23 cellular contexts compared by ENCODE assay signal in genomic region chr4:3753711-3754412, GRCh38. TPM values are rescaled to one million over a fixed set of nuclear protein-coding genes. Genes with fewer than 3 reads are reported as not detected.
DNase-seq lines count a peak whose midpoint lies in the region; ATAC-seq, FAIRE-seq and TF ChIP-seq lines count a peak whose summit lies in the region.
"Had no signal": no experiment of that assay in that cellular context is flagged by ENCODE, and none has a peak within 500 bp of the region (broad histone marks: within the 10 kb centered on the region; RNA-seq: fewer than 3 reads in every experiment).

No MANE protein-coding gene starts in this region.

- no peaks in the 10 kb centered on the region for H3F3A ChIP-seq in GM23338 (replicated peaks; ENCODE audit: low read depth)

- H3K4ac ChIP-seq in H9 (ENCODE audit: low read depth, low read length) (no peak overlapping the region), H1 (replicated peaks; ENCODE audit: insufficient read length, low read depth, low read length) (no peak overlapping the region), neuronal stem cell (ENCODE audit: low read length) (no peak overlapping the region)

- H4K20me1 ChIP-seq in GM23338 (replicated peaks; ENCODE audit: insufficient read depth) (no peaks in the 10 kb centered on the region), H9 (ENCODE audit: control insufficient read depth, insufficient read depth, insufficient read length) (no peaks in the 10 kb centered on the region), H1 (replicated peaks in 1 of 2; ENCODE audit: control insufficient read depth in 1 of 2, insufficient read depth in 2 of 2, low read length in 2 of 2) (no peaks in the 10 kb centered on the region)

- H3K14ac ChIP-seq in H9 (ENCODE audit: insufficient read depth, low read length) (peak overlapping the region; percentile 54; the same call in 1 of the 2 replicates), H1 (ENCODE audit: insufficient read length) (no peak overlapping the region), neuronal stem cell (ENCODE audit: low read length) (no peak overlapping the region)

- H3K4me3 Mint-ChIP-seq in GM23338 (peak overlapping the region; percentile 23; the same call in 1 of the 3 replicates), H9 (peak overlapping the region in 1 of 2 experiments; percentile 34; a peak in 1 of 5 replicates)
- H3K4me3 Mint-ChIP-seq: CD8-positive, alpha-beta T cell; HFFc6 had no signal

- H3K9me2 ChIP-seq in GM23338 (ENCODE audit: insufficient read depth): 0 out of 2 replicates have a peak, but pooled peaks cover 2% of the 10 kb centered on the region

- H4K8ac ChIP-seq in H9 (replicated peaks; ENCODE audit: insufficient read length, low read depth, low read length): no peak overlapping the region
- peak overlapping the region; percentile 22; the same call in 1 of the 2 replicates for H4K8ac ChIP-seq in H1 (ENCODE audit: extremely low read depth, insufficient read depth, low read length)
- H4K8ac ChIP-seq in neuronal stem cell (ENCODE audit: low read depth, low read length): no peak overlapping the region

- H2BK15ac ChIP-seq in H9 (ENCODE audit: low read depth, low read length) (no peak overlapping the region), H1 (ENCODE audit: low read length) (0 out of 2 replicates have a peak overlapping the region, but pooled peaks have one; percentile 72), neuronal stem cell (ENCODE audit: low read length) (no peak overlapping the region)

- H3K4me2 ChIP-seq in GM23338: peak overlapping the region; percentile 6; the same call in 1 of the 2 replicates
- H3K4me2 ChIP-seq in H9 (ENCODE audit: insufficient read depth, insufficient read length, low read length): no peak overlapping the region
- peak overlapping the region; percentile 28 to 53; a peak in 3 of 4 replicates for H3K4me2 ChIP-seq in H1 (ENCODE audit: insufficient read depth in 1 of 2, low read depth in 2 of 2, low read length in 2 of 2)
- H3K4me2 ChIP-seq in neuronal stem cell (ENCODE audit: insufficient read depth, low read length, poor library complexity, severe bottlenecking): no peak overlapping the region
- H3K4me2 ChIP-seq: BLaER1 treated with 17β-estradiol and CSF1 and Interleukin-3, amounts not matched to agents 10 nM and 100 nM had no signal

- H2BK5ac ChIP-seq in H9 (ENCODE audit: insufficient read length, low read length): no peak overlapping the region
- peak overlapping the region; percentile 53; the same call in 1 of the 2 replicates for H2BK5ac ChIP-seq in H1 (ENCODE audit: low read depth, low read length)
- H2BK5ac ChIP-seq in neuronal stem cell (ENCODE audit: low read length): no peak overlapping the region

- H3K36me3 ChIP-seq in GM23338 (ENCODE audit: insufficient read depth) (no peaks in the 10 kb centered on the region), H1 (ENCODE audit: control insufficient read depth in 2 of 4, insufficient read depth in 4 of 4, low read length in 3 of 4) (no peaks in the 10 kb centered on the region), neuronal stem cell (replicated peaks in 1 of 2; ENCODE audit: control insufficient read depth in 2 of 2, insufficient read depth in 2 of 2, low read length in 2 of 2) (no peaks in the 10 kb centered on the region), ascending aorta (no peaks in the 10 kb centered on the region)
- H3K36me3 ChIP-seq: BLaER1 treated with 17β-estradiol and CSF1 and Interleukin-3, amounts not matched to agents 10 nM and 100 nM had no signal

- FAIRE-seq in H1 (lab: Jason Lieb, UNC): peak; percentile 42
- no peak for FAIRE-seq in GM19239 (lab: Jason Lieb, UNC)
- FAIRE-seq: GM12878, RCC 7860 had no signal

- H3K4me1 ChIP-seq in GM23338 (ENCODE audit: insufficient read depth): peaks cover 6% of the 10 kb centered on the region; the same call in 1 of the 2 replicates
- peaks cover 6% of the 10 kb centered on the region; the same call in 1 of the 2 replicates for H3K4me1 ChIP-seq in H9 (ENCODE audit: insufficient read depth, low read length)
- peaks cover 4 to 20% (median 13%) of the 10 kb centered on the region in 4 experiments for H3K4me1 ChIP-seq in H1 (replicated peaks in 1 of 4; ENCODE audit: control insufficient read depth in 3 of 4, insufficient read depth in 4 of 4, low read length in 3 of 4)
- no peaks in the 10 kb centered on the region for H3K4me1 ChIP-seq in neuronal stem cell (ENCODE audit: control insufficient read depth in 2 of 2, insufficient read depth in 1 of 2, low read depth in 1 of 2, low read length in 2 of 2)
- peaks cover 0 to 2% of the 10 kb centered on the region in 2 donors for H3K4me1 ChIP-seq in ascending aorta

- no peaks in the 10 kb centered on the region for H3K79me1 ChIP-seq in H9 (ENCODE audit: insufficient read depth, low read depth, low read length, poor library complexity, severe bottlenecking)
- no peaks in the 10 kb centered on the region for H3K79me1 ChIP-seq in H1 (ENCODE audit: low read depth, low read length)
- H3K79me1 ChIP-seq in neuronal stem cell (ENCODE audit: low read depth, low read length): no peaks in the 10 kb centered on the region

- no peaks in the 10 kb centered on the region for H3K79me2 ChIP-seq in GM23338 (replicated peaks; ENCODE audit: insufficient read depth)
- H3K79me2 ChIP-seq in H9 (ENCODE audit: insufficient read depth, low read length): no peaks in the 10 kb centered on the region
- H3K79me2 ChIP-seq in H1 (ENCODE audit: control insufficient read depth in 1 of 2, insufficient read depth in 2 of 2, low read length in 2 of 2): no peaks in the 10 kb centered on the region

- H4K91ac ChIP-seq in H9 (ENCODE audit: insufficient read length, low read depth, low read length): peak overlapping the region; percentile 16
- H4K91ac ChIP-seq in H1 (replicated peaks; ENCODE audit: insufficient read length, low read length): peak overlapping the region; percentile 6
- no peak overlapping the region for H4K91ac ChIP-seq in neuronal stem cell (ENCODE audit: low read depth, low read length, poor library complexity)

- no peak overlapping the region for H2AK5ac ChIP-seq in H9 (ENCODE audit: insufficient read length, low read length)
- H2AK5ac ChIP-seq in H1 (ENCODE audit: low read depth, low read length): peak overlapping the region; percentile 91
- H2AK5ac ChIP-seq in neuronal stem cell (ENCODE audit: low read depth, low read length): peak overlapping the region; percentile 81

- H3K23ac ChIP-seq in H9 (ENCODE audit: insufficient read length, low read depth, low read length): no peak overlapping the region
- no peak overlapping the region for H3K23ac ChIP-seq in H1 (ENCODE audit: insufficient read length)
- H3K23ac ChIP-seq in neuronal stem cell (ENCODE audit: low read depth, low read length, poor library complexity): no peak overlapping the region

- H3K18ac ChIP-seq in H9 (ENCODE audit: insufficient read length, low read depth, low read length) (peak overlapping the region; percentile 68), H1 (ENCODE audit: extremely low read depth, low read length) (peak overlapping the region; percentile 81; the same call in 1 of the 2 replicates), neuronal stem cell (ENCODE audit: low read length) (peak overlapping the region; percentile 22)

- H3K9me3 Mint-ChIP-seq in GM23338: peaks cover 26% of the 10 kb centered on the region
- peaks cover 17 to 20% of the 10 kb centered on the region in 2 experiments for H3K9me3 Mint-ChIP-seq in H9
- H3K9me3 Mint-ChIP-seq: CD8-positive, alpha-beta T cell; HFFc6 had no signal

- H3K23me2 ChIP-seq in H9 (ENCODE audit: insufficient read length, low read depth, low read length, poor library complexity, severe bottlenecking) (no peaks in the 10 kb centered on the region), H1 (ENCODE audit: low read depth, low read length) (peaks cover 3% of the 10 kb centered on the region; the same call in 1 of the 2 replicates)

- POLR2A ChIA-PET in H1 (lab: Charles Lee; ENCODE audit: partially characterized antibody): interaction anchor here (1.4 to 1.5 kb wide), 3 partner anchors 9 to 14 kb away, joined by 4 to 7 read pairs (median 4); partner anchors contain the start of gene ADRA2C

- ATAC-seq in GM23338: peak; percentile 43
- ATAC-seq: CD8-positive, alpha-beta T cell; GM12878 had no signal

- H2AFZ ChIP-seq in GM23338 (no peak overlapping the region), H9 (ENCODE audit: low read length) (no peak overlapping the region), H1 (ENCODE audit: low read length) (no peak overlapping the region), neuronal stem cell (ENCODE audit: low read length) (no peak overlapping the region)
- H2AFZ ChIP-seq: GM23248 had no signal

- CTCF ChIA-PET in H1 (lab: Charles Lee; ENCODE audit: partially characterized antibody): interaction anchor here (0.7 to 1.1 kb wide), 2 partner anchors 13 to 99 kb away, joined by 3 to 4 read pairs; no protein-coding TSS in a partner anchor

- H2BK12ac ChIP-seq in H9 (ENCODE audit: insufficient read length, low read depth, low read length) (no peak overlapping the region), H1 (ENCODE audit: low read depth, low read length) (peak overlapping the region; percentile 99), neuronal stem cell (ENCODE audit: low read length) (no peak overlapping the region)

- H3K4me3 ChIP-seq in GM23338 (no peak overlapping the region), H1 (ENCODE audit: extremely low read depth in 1 of 4, insufficient read depth in 2 of 4, low read depth in 3 of 4, low read length in 4 of 4) (no peak overlapping the region; a peak in 2 of 8 replicates), neuronal stem cell (ENCODE audit: low read length in 2 of 2) (no peak overlapping the region), ascending aorta (no peak overlapping the region)
- H3K4me3 ChIP-seq: BLaER1 treated with 17β-estradiol and CSF1 and Interleukin-3, amounts not matched to agents 10 nM and 100 nM; GM12878; GM23248; SK-N-MC had no signal

- no peak for TF ChIP-seq POLR2A in H1 (IDR thresholded peaks at IDR 0.05; ENCODE audit: control extremely low read depth in 1 of 2, low read depth in 2 of 2, low read length in 2 of 2)

- WGBS in H9 (ENCODE audit: extremely low coverage, insufficient read length, low lambda C conversion rate): no CpG with 5 or more reads among the region's 19 CpGs
- 39% methylated on average over 14 of the region's 19 CpGs; no CpG with 5 or more reads in 1 of the 2 experiments for WGBS in H1 (ENCODE audit: extremely low coverage in 1 of 2, insufficient coverage in 1 of 2, insufficient read length in 1 of 2, insufficient replicate concordance in 2 of 2, low coverage in 1 of 2, low lambda C conversion rate in 2 of 2, missing lambda C conversion rate in 1 of 2), 2 experiments
- WGBS in neuronal stem cell (ENCODE audit: extremely low coverage in 2 of 2, insufficient read length in 2 of 2, insufficient replicate concordance in 1 of 2), 2 donors: no CpG with 5 or more reads among the region's 19 CpGs

- H4K5ac ChIP-seq in H9 (ENCODE audit: insufficient read length, low read depth, low read length) (no peak overlapping the region), H1 (ENCODE audit: insufficient read length, low read depth, low read length) (peak overlapping the region; percentile 49)

- TF ChIP-seq EP300 in H1 (IDR thresholded peaks at IDR 0.05; ENCODE audit: borderline replicate concordance in 1 of 2, low read depth in 2 of 2, low read length in 2 of 2): 0 out of 3 replicates have a peak, but pooled peaks of 1 of the 2 experiments have one; percentile 29

- H3T11ph ChIP-seq in H9 (ENCODE audit: low read length): no peak overlapping the region

- H3K27me3 Mint-ChIP-seq in GM23338 (ENCODE audit: insufficient read depth, low read depth, poor library complexity): peaks cover 21% of the 10 kb centered on the region
- H3K27me3 Mint-ChIP-seq in H9 (ENCODE audit: low read depth): peaks cover 33% of the 10 kb centered on the region

- H3K9me3 ChIP-seq in H9 (ENCODE audit: control insufficient read depth, low read depth, low read length): no peaks in the 10 kb centered on the region
- H3K9me3 ChIP-seq in H1 (ENCODE audit: insufficient read depth in 2 of 2, low read depth in 1 of 2, low read length in 1 of 2): peaks cover 8 to 10% of the 10 kb centered on the region in 2 experiments
- peaks cover 0 to 7% of the 10 kb centered on the region in 2 donors for H3K9me3 ChIP-seq in neuronal stem cell (replicated peaks in 1 of 2; ENCODE audit: control insufficient read depth in 2 of 2, insufficient read depth in 1 of 2, low read depth in 1 of 2, low read length in 2 of 2)
- peaks cover 0 to 8% of the 10 kb centered on the region in 2 donors for H3K9me3 ChIP-seq in ascending aorta
- H3K9me3 ChIP-seq: BLaER1 treated with 17β-estradiol and CSF1 and Interleukin-3, amounts not matched to agents 10 nM and 100 nM had no signal

- H2BK20ac ChIP-seq in H9 (ENCODE audit: low read depth, low read length, poor library complexity, severe bottlenecking) (no peak overlapping the region), H1 (ENCODE audit: low read length) (peak overlapping the region; percentile 99; the same call in 1 of the 2 replicates)

- H2BK120ac ChIP-seq in H9 (ENCODE audit: low read depth, low read length, poor library complexity, severe bottlenecking) (no peak overlapping the region), H1 (replicated peaks; ENCODE audit: low read depth, low read length) (no peak overlapping the region), neuronal stem cell (ENCODE audit: low read depth, low read length) (no peak overlapping the region)

- H3K4me1 Mint-ChIP-seq in GM23338: peaks cover 16% of the 10 kb centered on the region
- peaks cover 18 to 23% of the 10 kb centered on the region in 2 experiments for H3K4me1 Mint-ChIP-seq in H9

- H3K27ac ChIP-seq in GM23338 (ENCODE audit: low read depth) (peak overlapping the region; percentile 46; the same call in 1 of the 2 replicates), H9 (ENCODE audit: insufficient read length, low read depth, low read length) (no peak overlapping the region), H1 (ENCODE audit: low read depth, low read length) (no peak overlapping the region; the same call in 1 of the 2 replicates), neuronal stem cell (replicated peaks; ENCODE audit: low read length) (no peak overlapping the region), ascending aorta (no peak overlapping the region)
- H3K27ac ChIP-seq: BLaER1 treated with 17β-estradiol and CSF1 and Interleukin-3, amounts not matched to agents 10 nM and 100 nM; GM23248; SK-N-MC had no signal

- peaks cover 16% of the 10 kb centered on the region for H3K36me3 Mint-ChIP-seq in GM23338 (ENCODE audit: low read depth)
- peaks cover 3 to 16% (median 10%) of the 10 kb centered on the region in 3 experiments; a peak in 5 of 7 replicates for H3K36me3 Mint-ChIP-seq in H9 (ENCODE audit: insufficient read depth in 1 of 3, low read depth in 3 of 3)
- H3K36me3 Mint-ChIP-seq: CD8-positive, alpha-beta T cell had no signal

- no peak for TF ChIP-seq RAD21 in H1 (IDR thresholded peaks at IDR 0.05 in 1 of 2, conservative IDR thresholded peaks at IDR 0.05 in 1 of 2; ENCODE audit: low read depth in 2 of 2, low read length in 2 of 2)

- no peak for TF ChIP-seq CTCF in GM23338 (conservative IDR thresholded peaks at IDR 0.05; ENCODE audit: low read depth in 2 of 2)
- TF ChIP-seq CTCF in H9 (conservative IDR thresholded peaks at IDR 0.05): no peak
- TF ChIP-seq CTCF in H1 (IDR thresholded peaks at IDR 0.05; ENCODE audit: control extremely low read depth in 1 of 3, insufficient read depth in 1 of 3, low read depth in 1 of 3, low read length in 3 of 3): no peak
- TF ChIP-seq CTCF in ascending aorta (IDR thresholded peaks at IDR 0.05): no peak

- peak overlapping the region; percentile 89 for H3K27ac Mint-ChIP-seq in GM23338
- peak overlapping the region in 2 of 3 experiments; percentile 53 to 75; a peak in 4 of 7 replicates for H3K27ac Mint-ChIP-seq in H9
- H3K27ac Mint-ChIP-seq: CD8-positive, alpha-beta T cell; HFFc6 had no signal

- no peaks in the 10 kb centered on the region for H3K27me3 ChIP-seq in GM23338 (ENCODE audit: insufficient read depth)
- H3K27me3 ChIP-seq in H9 (ENCODE audit: insufficient read depth, low read length): no peaks in the 10 kb centered on the region
- no peaks in the 10 kb centered on the region; a peak in 1 of 7 replicates for H3K27me3 ChIP-seq in H1 (replicated peaks in 1 of 4; ENCODE audit: control insufficient read depth in 3 of 4, extremely low read depth in 1 of 4, insufficient read depth in 3 of 4, low read length in 3 of 4)
- H3K27me3 ChIP-seq in neuronal stem cell (ENCODE audit: control insufficient read depth in 3 of 3, insufficient read depth in 3 of 3, low read depth in 1 of 3, low read length in 3 of 3): peaks cover 0 to 34% (median 0%) of the 10 kb centered on the region in 3 experiments
- no peaks in the 10 kb centered on the region for H3K27me3 ChIP-seq in ascending aorta
- H3K27me3 ChIP-seq: BLaER1 treated with 17β-estradiol and CSF1 and Interleukin-3, amounts not matched to agents 10 nM and 100 nM had no signal

- no peak overlapping the region for H3K9ac ChIP-seq in H9 (ENCODE audit: extremely low read depth, insufficient read length, low read length)
- no peak overlapping the region for H3K9ac ChIP-seq in H1 (replicated peaks in 1 of 4; ENCODE audit: extremely low read depth in 1 of 4, low read depth in 3 of 4, low read length in 3 of 4)
- peak overlapping the region; percentile 26 for H3K9ac ChIP-seq in neuronal stem cell (ENCODE audit: low read depth, low read length, poor library complexity)
- H3K9ac ChIP-seq: BLaER1 treated with 17β-estradiol and CSF1 and Interleukin-3, amounts not matched to agents 10 nM and 100 nM; GM23248 had no signal

- intact Hi-C loops in ascending aorta (cut with DNase I): no loop called here

- H3K56ac ChIP-seq in H9 (ENCODE audit: insufficient read length, low read depth, low read length): no peak overlapping the region
- H3K56ac ChIP-seq in H1 (replicated peaks; ENCODE audit: insufficient read length, low read depth, low read length): no peak overlapping the region

- DNase-seq in GM23338 (ENCODE audit: low spot score): peak; percentile 67
- no peak for DNase-seq in H9
- no peak for DNase-seq in H1 (ENCODE audit: low read depth in 1 of 2, low spot score in 2 of 2)
- no peak for DNase-seq in neuronal stem cell (ENCODE audit: low spot score)
- no peak for DNase-seq in ascending aorta (ENCODE audit: low spot score in 2 of 2)
- no peak for DNase-seq in NCI-H748 treated with DMSO at 0.1 percent for 48 hours (lab: John Stamatoyannopoulos, UW)
- no peak for DNase-seq in GM19239 (ENCODE audit: insufficient read length, low spot score)
- DNase-seq: Calu3; CD8-positive, alpha-beta T cell; GM23248; HFFc6; Kasumi-1; MM.1S; NCI-H1092; NCI-H1436 treated with DMSO at 0.1 percent for 48 hours; NCI-H2029 treated with DMSO at 0.1 percent for 48 hours; NCI-H446 treated with DMSO at 0.1 percent for 48 hours; NK-92 treated with Interleukin-12 subunit alpha and Interleukin-12 subunit beta, amount 100 ng/mL, for 24 hours; SHP77 had no signal

RNA-seq across cellular contexts. Expression of gene ADRA2C, which starts 12.3 kb away (rescaled TPM):
- total RNA-seq in GM23338 (2014; rRNA removed; shearing (Covaris generic)): 16.3 and 16.6 TPM in 2 replicates
- polyA plus RNA-seq in GM23338 (2016; fragmentation: Nextera tagmentation; extraction: Ambion mirVana) (3.0 and 4.1 TPM in 2 replicates), H1 (2011; rRNA removed) (14.6 and 27.3 TPM in 2 replicates)
- total RNA-seq in H9 (2021) (7.2 and 8.6 TPM in 2 replicates), ascending aorta (46.1 TPM)
- 13.8 and 14.8 TPM in 2 replicates for total RNA-seq in H1 (2021; fragmentation: NEBNext Ultra II Directional; extraction: Animal tissue kit (Norgen Biotek cat#: 25700))
- polyA plus RNA-seq in H1 (2011; cell fraction: cytosol; rRNA removed): 15.1 TPM
- 35.4 TPM for polyA plus RNA-seq in H1 (2011; cell fraction: nucleus; rRNA removed)
- polyA plus RNA-seq in H1 (2012, experiment 1 of 2): 4.8 to 12.3 TPM (median 11.4 TPM) in 4 replicates
- 5.9 TPM for polyA plus RNA-seq in H1 (2012, experiment 2 of 2)
- 9.6 TPM for polyA plus RNA-seq in H1 (2013, experiment 1 of 2)
- 8.5 TPM for polyA plus RNA-seq in H1 (2013, experiment 2 of 2)
- 10.0 and 12.3 TPM in 2 replicates for polyA minus RNA-seq in H1 (2011; rRNA and poly(A)+ RNA removed)
- 11.6 TPM for polyA minus RNA-seq in H1 (2011; cell fraction: cytosol; rRNA and poly(A)+ RNA removed)
- 16.3 TPM for polyA minus RNA-seq in H1 (2011; cell fraction: nucleus; rRNA and poly(A)+ RNA removed)
- polyA plus RNA-seq in neuronal stem cell (2013, experiment 1 of 2): 7.7 TPM
- polyA plus RNA-seq in neuronal stem cell (2013, experiment 2 of 2): 7.2 TPM
- total RNA-seq: CD8-positive, alpha-beta T cell had no signal
- polyA plus RNA-seq: GM12878 had no signal

Comparison
In these comparisons a context has a peak if more than half of its experiments do, and no peak if none do; other contexts are left out.
1. H3K4me2 ChIP-seq: peak in GM23338 (single experiment) and H1 (2 of 2); none in H9 (single experiment) and neuronal stem cell (single experiment).
2. H3K18ac ChIP-seq: peak in every context shown above with its lines; median percentile 81 in H1; 68 in H9; 22 in neuronal stem cell.